8 cellular contexts compared by ENCODE assay signal in genomic region chr10:30784896-30785605, GRCh38.
A peak's percentile ranks its signal among the peaks of the same experiment; 100 is the strongest.
DNase-seq lines count a peak whose midpoint lies in the region; ATAC-seq, FAIRE-seq and TF ChIP-seq lines count a peak whose summit lies in the region.

No MANE protein-coding gene starts in this region.

- CTCF ChIA-PET in H1 (lab: Charles Lee; ENCODE audit: partially characterized antibody): interaction anchor here (0.6 to 6.1 kb wide), 28 partner anchors 9 to 1009 kb away, joined by 3 to 35 read pairs (median 4); partner anchors contain the start of gene ZEB1

- no peak; a peak in 1 of 3 replicates for TF ChIP-seq EP300 in H1 (IDR thresholded peaks at IDR 0.05; ENCODE audit: borderline replicate concordance in 1 of 2, low read depth in 2 of 2, low read length in 2 of 2)

- H3K18ac ChIP-seq in H1 (ENCODE audit: extremely low read depth, low read length): no peak overlapping the region

- DNase-seq in MG63: peak; percentile 37
- peak; percentile 11 for DNase-seq in activated CD4-positive, alpha-beta T cell treated with anti-CD3 and anti-CD28 coated beads, Interleukin-2, amount 50 U/mL, for 1 hour
- DNase-seq in H1 (ENCODE audit: low read depth in 1 of 2, low spot score in 2 of 2): peak; percentile 85
- DNase-seq in lower lobe of right lung: peak; percentile 81
- peak; percentile 46 for DNase-seq in stimulated activated CD8-positive, alpha-beta memory T cell treated with anti-CD3 and anti-CD28 coated beads, Interleukin-4, amount 100 ng/mL, for 48 hours

- H2BK15ac ChIP-seq in H1 (ENCODE audit: low read length): no peak overlapping the region

- no peak overlapping the region for H2BK120ac ChIP-seq in H1 (replicated peaks; ENCODE audit: low read depth, low read length)

- WGBS in H1 (ENCODE audit: extremely low coverage in 1 of 2, insufficient coverage in 1 of 2, insufficient read length in 1 of 2, insufficient replicate concordance in 2 of 2, low coverage in 1 of 2, low lambda C conversion rate in 2 of 2, missing lambda C conversion rate in 1 of 2), 2 experiments: 4% methylated on average over 46 of the region's 63 CpGs; no CpG with 5 or more reads in 1 of the 2 experiments

- no peaks in the 10 kb centered on the region for H4K20me1 ChIP-seq in H1 (replicated peaks in 1 of 2; ENCODE audit: control insufficient read depth in 1 of 2, insufficient read depth in 2 of 2, low read length in 2 of 2)

- H3K4me3 ChIP-seq in MG63: peak overlapping the region; percentile 16; the same call in 1 of the 2 replicates
- H3K4me3 ChIP-seq in H1 (ENCODE audit: extremely low read depth in 1 of 4, insufficient read depth in 2 of 4, low read depth in 3 of 4, low read length in 4 of 4): peak overlapping the region; percentile 31 to 83 (median 62)
- peak overlapping the region; percentile 78 for H3K4me3 ChIP-seq in lower lobe of right lung

- TF ChIP-seq RAD21 in H1 (IDR thresholded peaks at IDR 0.05 in 1 of 2, conservative IDR thresholded peaks at IDR 0.05 in 1 of 2; ENCODE audit: low read depth in 2 of 2, low read length in 2 of 2): peak in 1 of 2 experiments; percentile 12; a peak in 2 of 4 replicates

- no peak overlapping the region for H3K4ac ChIP-seq in H1 (replicated peaks; ENCODE audit: insufficient read length, low read depth, low read length)

- no peak overlapping the region for H3K14ac ChIP-seq in H1 (ENCODE audit: insufficient read length)

- H2BK12ac ChIP-seq in H1 (ENCODE audit: low read depth, low read length): no peak overlapping the region

- POLR2A ChIA-PET in H1 (lab: Charles Lee; ENCODE audit: partially characterized antibody): interaction anchor here (0.7 to 2.2 kb wide), 6 partner anchors 26 to 819 kb away, joined by 3 to 9 read pairs (median 4); partner anchors contain the start of gene ZNF438

- ATAC-seq in lower lobe of right lung: peak; percentile 88 to 90
- ATAC-seq in GM21717 (IDR thresholded peaks at IDR 0.05; ENCODE audit: unreplicated experiment): no peak
- no peak for ATAC-seq in HG02623 (IDR thresholded peaks at IDR 0.05; ENCODE audit: unreplicated experiment)

- intact Hi-C loops in lower lobe of right lung (cut with DNase I): no loop called here

- no peaks in the 10 kb centered on the region; the same call in 1 of the 2 replicates for H3K23me2 ChIP-seq in H1 (ENCODE audit: low read depth, low read length)

- H3K56ac ChIP-seq in H1 (replicated peaks; ENCODE audit: insufficient read length, low read depth, low read length): no peak overlapping the region

- H2BK5ac ChIP-seq in H1 (ENCODE audit: low read depth, low read length): 0 out of 2 replicates have a peak overlapping the region, but pooled peaks have one; percentile 44

- peak overlapping the region; percentile 8 to 84 for H3K4me2 ChIP-seq in H1 (ENCODE audit: insufficient read depth in 1 of 2, low read depth in 2 of 2, low read length in 2 of 2)

- H3K9me3 ChIP-seq in ES-I3 (ENCODE audit: control insufficient read depth, insufficient read depth, low read length) (no peaks in the 10 kb centered on the region), MG63 (no peaks in the 10 kb centered on the region), H1 (ENCODE audit: insufficient read depth in 2 of 2, low read depth in 1 of 2, low read length in 1 of 2) (no peaks in the 10 kb centered on the region), lower lobe of right lung (no peaks in the 10 kb centered on the region)

- H3K27ac ChIP-seq in H1 (ENCODE audit: low read depth, low read length) (no peak overlapping the region; the same call in 1 of the 2 replicates), lower lobe of right lung (peak overlapping the region; percentile 97)

- peak in 1 of 2 experiments; percentile 72; a peak in 2 of 3 replicates for TF ChIP-seq POLR2A in H1 (IDR thresholded peaks at IDR 0.05; ENCODE audit: control extremely low read depth in 1 of 2, low read depth in 2 of 2, low read length in 2 of 2)

- H3K23ac ChIP-seq in H1 (ENCODE audit: insufficient read length): no peak overlapping the region

- H3K27me3 ChIP-seq in MG63: no peaks in the 10 kb centered on the region
- H3K27me3 ChIP-seq in H1 (replicated peaks in 1 of 4; ENCODE audit: control insufficient read depth in 3 of 4, extremely low read depth in 1 of 4, insufficient read depth in 3 of 4, low read length in 3 of 4): peaks cover 0 to 12% (median 6%) of the 10 kb centered on the region in 4 experiments; a peak in 3 of 7 replicates
- H3K27me3 ChIP-seq in lower lobe of right lung (ENCODE audit: low read depth): no peaks in the 10 kb centered on the region

- H3K36me3 ChIP-seq in ES-I3 (ENCODE audit: insufficient read depth, low read length): no peaks in the 10 kb centered on the region
- no peaks in the 10 kb centered on the region for H3K36me3 ChIP-seq in MG63
- H3K36me3 ChIP-seq in H1 (ENCODE audit: control insufficient read depth in 2 of 4, insufficient read depth in 4 of 4, low read length in 3 of 4): no peaks in the 10 kb centered on the region
- no peaks in the 10 kb centered on the region for H3K36me3 ChIP-seq in lower lobe of right lung

- H3K79me2 ChIP-seq in H1 (ENCODE audit: control insufficient read depth in 1 of 2, insufficient read depth in 2 of 2, low read length in 2 of 2): no peaks in the 10 kb centered on the region

- no peak overlapping the region for H2AFZ ChIP-seq in H1 (ENCODE audit: low read length)

- no peaks in the 10 kb centered on the region for H3K79me1 ChIP-seq in H1 (ENCODE audit: low read depth, low read length)

- H2BK20ac ChIP-seq in H1 (ENCODE audit: low read length): no peak overlapping the region

- FAIRE-seq in H1 (lab: Jason Lieb, UNC): peak; percentile 52

- H3K9ac ChIP-seq in ES-I3 (ENCODE audit: low read depth, low read length) (peak overlapping the region; percentile 70), H1 (replicated peaks in 1 of 4; ENCODE audit: extremely low read depth in 1 of 4, low read depth in 3 of 4, low read length in 3 of 4) (peak overlapping the region in 2 of 4 experiments; percentile 5 to 13; a peak in 2 of 7 replicates)

- H4K8ac ChIP-seq in H1 (ENCODE audit: extremely low read depth, insufficient read depth, low read length): no peak overlapping the region

- peaks cover 6% of the 10 kb centered on the region for H3K4me1 ChIP-seq in ES-I3 (ENCODE audit: insufficient read depth, low read length)
- peaks cover 0 to 6% (median 2%) of the 10 kb centered on the region in 4 experiments; a peak in 2 of 7 replicates for H3K4me1 ChIP-seq in H1 (replicated peaks in 1 of 4; ENCODE audit: control insufficient read depth in 3 of 4, insufficient read depth in 4 of 4, low read length in 3 of 4)
- peaks cover 24% of the 10 kb centered on the region for H3K4me1 ChIP-seq in lower lobe of right lung

- no peak overlapping the region for H4K5ac ChIP-seq in H1 (ENCODE audit: insufficient read length, low read depth, low read length)

- H2AK5ac ChIP-seq in H1 (ENCODE audit: low read depth, low read length): no peak overlapping the region

- TF ChIP-seq CTCF in H1 (IDR thresholded peaks at IDR 0.05; ENCODE audit: control extremely low read depth in 1 of 3, insufficient read depth in 1 of 3, low read depth in 1 of 3, low read length in 3 of 3) (no peak), lower lobe of right lung (IDR thresholded peaks at IDR 0.05) (no peak)

- H4K91ac ChIP-seq in H1 (replicated peaks; ENCODE audit: insufficient read length, low read length): no peak overlapping the region

TF ChIP-seq in H1, 55 proteins besides CTCF, POLR2A, EP300 and RAD21 (continues in another document):
- peak; percentile 92 for TF ChIP-seq NANOG (IDR thresholded peaks at IDR 0.05; ENCODE audit: insufficient read depth, low read depth, low read length, poor library complexity, severe bottlenecking)
- TF ChIP-seq KDM1A (IDR thresholded peaks at IDR 0.05; ENCODE audit: borderline replicate concordance, low read length): peak; percentile 62; the same call in 1 of the 2 replicates
- peak; percentile 48; the same call in 1 of the 2 replicates for TF ChIP-seq MAX (IDR thresholded peaks at IDR 0.05)
- TF ChIP-seq E2F6 (IDR thresholded peaks at IDR 0.05): peak; percentile 58; the same call in 1 of the 2 replicates
- TF ChIP-seq ASH2L (IDR thresholded peaks at IDR 0.05; ENCODE audit: low read length): peak; percentile 53
- no peak for TF ChIP-seq NRF1 (IDR thresholded peaks at IDR 0.05; ENCODE audit: low read depth, low read length)
- TF ChIP-seq PHF8 (conservative IDR thresholded peaks at IDR 0.05; ENCODE audit: low read depth, low read length): peak; percentile 30; the same call in 1 of the 2 replicates
- peak; percentile 43; the same call in 1 of the 2 replicates for TF ChIP-seq BACH1 (IDR thresholded peaks at IDR 0.05; ENCODE audit: low read length)
- no peak for TF ChIP-seq SRF (IDR thresholded peaks at IDR 0.05; ENCODE audit: low read depth, low read length)
- TF ChIP-seq ZNF274 (IDR thresholded peaks at IDR 0.05; ENCODE audit: borderline replicate concordance, extremely low read depth, low read length): no peak

Comparison
In these comparisons a context has a peak if more than half of its experiments do, and no peak if none do; other contexts are left out.
1. DNase-seq: peak in every context shown above with its lines; median percentile 85 in H1; 81 in lower lobe of right lung; 46 in stimulated activated CD8-positive, alpha-beta memory T cell treated with anti-CD3 and anti-CD28 coated beads, Interleukin-4, amount 100 ng/mL, for 48 hours; 37 in MG63; 11 in activated CD4-positive, alpha-beta T cell treated with anti-CD3 and anti-CD28 coated beads, Interleukin-2, amount 50 U/mL, for 1 hour.
2. H3K4me3 ChIP-seq: peak in every context shown above with its lines; median percentile 78 in lower lobe of right lung; 62 in H1; 16 in MG63.
3. ATAC-seq: peak in lower lobe of right lung (2 of 2); none in GM21717 (single experiment) and HG02623 (single experiment).